In the genomic region with DNA sequence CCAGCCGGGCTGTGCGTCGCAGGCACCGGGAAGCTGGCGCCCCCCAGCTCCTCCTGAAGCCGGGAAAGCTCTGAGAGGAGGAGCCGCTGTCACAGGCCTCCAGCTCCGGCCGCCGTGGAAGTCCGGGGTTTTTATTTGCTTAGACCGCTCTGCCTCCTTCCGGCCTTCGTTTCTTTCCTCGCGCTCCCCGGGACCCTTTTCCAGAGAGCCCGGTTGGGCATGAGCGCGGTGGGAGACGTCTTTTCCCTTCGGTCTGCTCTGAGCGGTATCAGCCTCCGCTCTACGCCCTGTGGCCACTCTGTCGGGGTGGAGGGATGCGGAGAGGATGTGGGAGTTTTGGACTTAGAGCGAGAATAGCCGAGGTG, we compare ENCODE assay signal across 8 cellular contexts. TPM values are rescaled to one million over a fixed set of nuclear protein-coding genes. Genes with fewer than 3 reads are reported as not detected.
DNase-seq lines count a peak whose midpoint lies in the region; ATAC-seq, FAIRE-seq and TF ChIP-seq lines count a peak whose summit lies in the region.

No MANE protein-coding gene starts in this region.

- H3K4me2 ChIP-seq in PC-9: peak overlapping the region; percentile 96

- H3K9me3 ChIP-seq in PC-9 (ENCODE audit: insufficient read depth, low read depth): no peaks in the 10 kb centered on the region

- H3K27ac ChIP-seq in PC-9: peak overlapping the region; percentile 40
- peak overlapping the region; percentile 81 for H3K27ac ChIP-seq in brain microvascular endothelial cell

- H3K27me3 ChIP-seq in PC-9 (ENCODE audit: insufficient read depth, low read depth): no peaks in the 10 kb centered on the region
- H3K27me3 ChIP-seq in brain microvascular endothelial cell (replicated peaks): no peaks in the 10 kb centered on the region

- peaks cover 15% of the 10 kb centered on the region for H3K4me1 ChIP-seq in PC-9 (replicated peaks; ENCODE audit: insufficient read depth)

- no peaks in the 10 kb centered on the region for H3K9me2 ChIP-seq in PC-9 (ENCODE audit: insufficient read depth)

- H3K4me3 ChIP-seq in PC-9: peak overlapping the region; percentile 95
- peak overlapping the region; percentile 82 for H3K4me3 ChIP-seq in brain microvascular endothelial cell (ENCODE audit: low read depth, low read length)

- 0 out of 2 replicates have a peak, but pooled peaks cover 5% of the 10 kb centered on the region for H3F3A ChIP-seq in PC-9 (ENCODE audit: insufficient read depth, low read depth)

- ATAC-seq in GM18502 (IDR thresholded peaks at IDR 0.05; ENCODE audit: poor library complexity, unreplicated experiment): peak; percentile 35
- ATAC-seq in HG02943 (IDR thresholded peaks at IDR 0.05; ENCODE audit: low read depth, unreplicated experiment): peak; percentile 32

- POLR2A ChIA-PET in PC-9 (lab: Charles Lee; ENCODE audit: unreplicated experiment): interaction anchor here (0.5 to 1.1 kb wide), 7 partner anchors 22 to 1748 kb away, joined by 3 to 9 read pairs (median 3); no protein-coding TSS in a partner anchor

- BruUV-seq in PC-9 (replicated peaks; lab: Mats Ljungman, UMichigan): no TSS peak

- FAIRE-seq in urothelium cell line (lab: Jason Lieb, UNC): no peak

- in situ Hi-C loops in brain microvascular endothelial cell (cut with HindIII; ENCODE audit: low pct_ligation_motif_present, low sequenced_read_pairs): no loop called here

- CTCF ChIA-PET in PC-9 (lab: Charles Lee): interaction anchor here (0.5 to 0.9 kb wide), 2 partner anchors 19 to 54 kb away, joined by 3 read pairs; no protein-coding TSS in a partner anchor

- peak overlapping the region; percentile 81 for H2AFZ ChIP-seq in PC-9

- TF ChIP-seq CTCF in PC-9 (conservative IDR thresholded peaks at IDR 0.05) (no peak), brain microvascular endothelial cell (IDR thresholded peaks at IDR 0.05; ENCODE audit: low read depth, low read length, missing control alignments) (no peak)

- peak; percentile 28 for DNase-seq in AG08396 (ENCODE audit: low spot score)
- no peak for DNase-seq in PC-9
- peak; percentile 18 for DNase-seq in brain microvascular endothelial cell
- DNase-seq in iPS-NIHi7 (ENCODE audit: extremely low spot score): peak; percentile 33
- peak; percentile 12 for DNase-seq in stimulated activated CD4-positive, alpha-beta T cell treated with anti-CD3 and anti-CD28 coated beads, Interleukin-1b, Interleukin-23, amount 100 ng/mL, for 48 hours
- DNase-seq in urothelium cell line (ENCODE audit: low spot score): no peak

- intact Hi-C loops in PC-9 (cut with micrococcal nuclease; ENCODE audit: unreplicated experiment): loop anchor here (5.0 kb wide), 2 partner anchors 74 to 126 kb away; a partner anchor contains a TSS

- H3K79me2 ChIP-seq in PC-9 (ENCODE audit: low read depth): peaks cover 55% of the 10 kb centered on the region

- H4K20me1 ChIP-seq in PC-9 (ENCODE audit: insufficient read depth): peaks cover 42% of the 10 kb centered on the region

- 0 out of 2 replicates have a peak, but pooled peaks cover 4% of the 10 kb centered on the region for H3K36me3 ChIP-seq in PC-9 (ENCODE audit: low read depth)
- H3K36me3 ChIP-seq in brain microvascular endothelial cell (replicated peaks): no peaks in the 10 kb centered on the region

RNA-seq across cellular contexts. Expression of a gene that starts 0.6 kb away (rescaled TPM):
- 52.3 and 60.9 TPM in 2 replicates for total RNA-seq in PC-9 (2021)

Comparison
In these comparisons a context has a peak if more than half of its experiments do, and no peak if none do; other contexts are left out.
1. DNase-seq: peak in AG08396 (single experiment), brain microvascular endothelial cell (single experiment), iPS-NIHi7 (single experiment) and stimulated activated CD4-positive, alpha-beta T cell treated with anti-CD3 and anti-CD28 coated beads, Interleukin-1b, Interleukin-23, amount 100 ng/mL, for 48 hours (single experiment); none in PC-9 (0 of 2) and urothelium cell line (single experiment).